ENCODE assay signal across 8 cellular contexts in genomic region chr19:41350735-41351338, GRCh38. TPM values are rescaled to one million over a fixed set of nuclear protein-coding genes. Genes with fewer than 3 reads are reported as not detected.
DNase-seq lines count a peak whose midpoint lies in the region; ATAC-seq, FAIRE-seq and TF ChIP-seq lines count a peak whose summit lies in the region.

No MANE protein-coding gene starts in this region.

- peak; percentile 34 for DNase-seq in EL
- peak; percentile 30 for DNase-seq in HT-29 (ENCODE audit: low spot score)
- DNase-seq in K562 (ENCODE audit: extremely low read depth in 1 of 4, low spot score in 3 of 4), result peak; percentile 67 to 91 (median 78)
- DNase-seq in lower leg skin (ENCODE audit: low spot score in 2 of 2), result no peak
- no peak for DNase-seq in aorta
- DNase-seq in middle frontal gyrus (ENCODE audit: extremely low spot score, low spot score), result no peak
- DNase-seq in urothelium cell line (ENCODE audit: low spot score), result no peak
- no peak for DNase-seq in SK-N-DZ (ENCODE audit: low spot score)

- peaks cover 17% of the 10 kb centered on the region for H4K20me1 ChIP-seq in K562 (replicated peaks; ENCODE audit: control insufficient read depth, insufficient read depth, low read length)

- peaks cover 11 to 44% of the 10 kb centered on the region in 2 experiments for H3K4me1 ChIP-seq in K562 (replicated peaks in 1 of 2; ENCODE audit: control insufficient read depth in 2 of 2, insufficient read depth in 2 of 2, low read length in 2 of 2)
- H3K4me1 ChIP-seq in aorta (ENCODE audit: control insufficient read depth in 1 of 2, insufficient read depth in 2 of 2, low read length in 2 of 2), result no peaks in the 10 kb centered on the region

- H3K79me2 ChIP-seq in K562 (ENCODE audit: control insufficient read depth, insufficient read depth, low read length), result peaks cover 77% of the 10 kb centered on the region

- WGBS in K562 (ENCODE audit: insufficient coverage, low coverage, missing lambda C conversion rate), result under 1% methylated on average over 16 of the region's 22 CpGs
- WGBS in lower leg skin, 2 donors, result 2 to 5% methylated on average over 22 of the region's 22 CpGs
- WGBS in aorta, 2 donors, result 1 to 2% methylated on average over 22 of the region's 22 CpGs

- H3K27ac ChIP-seq in K562 (ENCODE audit: extremely low read depth, low read depth, low read length) (peak overlapping the region; percentile 93), aorta (ENCODE audit: low read depth in 1 of 2, low read length in 2 of 2) (peak overlapping the region in 1 of 2 donors; percentile 16)

- H3K4me2 ChIP-seq in K562 (ENCODE audit: insufficient read depth, low read length), result peak overlapping the region; percentile 100

- TF ChIP-seq POLR2A in K562 (conservative IDR thresholded peaks at IDR 0.05), result peak; percentile 78
- no peak for TF ChIP-seq POLR2A in lower leg skin (IDR thresholded peaks at IDR 0.05)

- H2AFZ ChIP-seq in K562 (ENCODE audit: low read depth, low read length), result peak overlapping the region; percentile 68; the same call in 1 of the 2 replicates

- H3K27me3 ChIP-seq in K562 (ENCODE audit: control insufficient read depth in 2 of 2, insufficient read depth in 2 of 2, low read length in 2 of 2) (no peaks in the 10 kb centered on the region), aorta (ENCODE audit: control insufficient read depth in 1 of 2, insufficient read depth in 2 of 2, low read length in 1 of 2) (no peaks in the 10 kb centered on the region)

- H3K9me3 ChIP-seq in K562 (replicated peaks; ENCODE audit: control insufficient read depth, insufficient read depth, low read depth, low read length), result no peaks in the 10 kb centered on the region
- no peaks in the 10 kb centered on the region for H3K9me3 ChIP-seq in aorta (ENCODE audit: control insufficient read depth, low read length)

- CTCF ChIA-PET in K562 (lab: Yijun Ruan, JAX; ENCODE audit: low intra/inter-chr PET ratio), result no interaction called here

- ATAC-seq in K562 (peak; percentile 58), aorta (ENCODE audit: low FRiP score) (no peak)

- H3K9me1 ChIP-seq in K562 (ENCODE audit: control insufficient read depth, insufficient read depth, low read length), result no peaks in the 10 kb centered on the region

- H3K36me3 ChIP-seq in K562 (ENCODE audit: control insufficient read depth, insufficient read depth, low read length) (peaks cover 50% of the 10 kb centered on the region), aorta (ENCODE audit: control insufficient read depth in 1 of 2, insufficient read depth in 2 of 2, low read length in 1 of 2) (no peaks in the 10 kb centered on the region)

- no peak for TF ChIP-seq RAD21 in K562 (CRISPR knock-in tag; conservative IDR thresholded peaks at IDR 0.05 in 1 of 2, IDR thresholded peaks at IDR 0.05 in 1 of 2)

- H3K9ac ChIP-seq in K562 (ENCODE audit: insufficient read depth in 1 of 2, low read depth in 2 of 2, low read length in 2 of 2), result peak overlapping the region; percentile 85 to 99

- peak overlapping the region; percentile 98 for H3K4me3 ChIP-seq in K562
- peak overlapping the region; percentile 61 for H3K4me3 ChIP-seq in lower leg skin (ENCODE audit: low read depth, poor library complexity, severe bottlenecking)
- peak overlapping the region; percentile 34 to 77 for H3K4me3 ChIP-seq in aorta (ENCODE audit: low read length in 2 of 2)

- intact Hi-C loops in K562 (cut with micrococcal nuclease) (loop anchor here (5.0 kb wide), 2 partner anchors 44 to 89 kb away; partner anchors contain the start of gene HNRNPUL1), lower leg skin (cut with DNase I; ENCODE audit: low total_unique reads) (no loop called here), aorta (cut with DNase I) (loop anchor here in 1 of 2 donors (5.0 kb wide), 2 partner anchors 39 to 76 kb away; partner anchors contain the start of genes B3GNT8 and CCDC97)

- TF ChIP-seq CTCF in K562 (IDR thresholded peaks at IDR 0.05 in 2 of 3, conservative IDR thresholded peaks at IDR 0.05 in 1 of 3; ENCODE audit: insufficient read depth in 2 of 3, low read depth in 1 of 3, low read length in 3 of 3) (no peak), lower leg skin (IDR thresholded peaks at IDR 0.05) (no peak)

- in situ Hi-C loops in K562 (cut with MboI), result no loop called here

- TSS peak; percentile 66 for BruUV-seq in K562 (replicated peaks; lab: Mats Ljungman, UMichigan)

- POLR2A ChIA-PET in K562 (lab: Yijun Ruan, JAX), result interaction anchor here (1.1 to 3.1 kb wide), 9 partner anchors 9 to 147 kb away, joined by 3 to 20 read pairs (median 4); partner anchors contain the start of gene B9D2

- FAIRE-seq in K562 (lab: Jason Lieb, UNC) (peak; percentile 94), urothelium cell line (lab: Jason Lieb, UNC) (no peak)

- peak; percentile 50; the same call in 1 of the 2 replicates for TF ChIP-seq EP300 in K562 (IDR thresholded peaks at IDR 0.05; ENCODE audit: low read length)

RNA-seq across cellular contexts. Expression of gene TGFB1, which starts 2.9 kb away (rescaled TPM):
- total RNA-seq in HT-29 (2014; rRNA removed; shearing (Covaris generic)), result 2.5 and 2.6 TPM in 2 replicates
- total RNA-seq in K562 (2011; cell fraction: chromatin; rRNA removed; ENCODE audit: low replicate concordance), result 64.3 and 157 TPM in 2 replicates
- total RNA-seq in K562 (2011; cell fraction: nucleolus; rRNA removed), result 136 and 144 TPM in 2 replicates
- total RNA-seq in K562 (2011; cell fraction: nucleoplasm; rRNA removed), result 124 and 158 TPM in 2 replicates
- total RNA-seq in K562 (2014; rRNA removed), result 18.6 and 25.8 TPM in 2 replicates
- 10.4 and 12.3 TPM in 2 replicates for total RNA-seq in K562 (2014; rRNA removed; fragmentation: Illumina TruSeq; extraction: Trizol)
- total RNA-seq in K562 (2015; rRNA removed; fragmentation: Illumina TruSeq; extraction: Trizol), result 14.7 and 17.2 TPM in 2 replicates
- 131 and 159 TPM in 2 replicates for total RNA-seq in K562 (2021)
- polyA plus RNA-seq in K562 (2011; rRNA removed), result 11.8 and 13.4 TPM in 2 replicates
- 15.8 and 29.1 TPM in 2 replicates for polyA plus RNA-seq in K562 (2011; cell fraction: cytosol; rRNA removed)
- 32.7 and 67.7 TPM in 2 replicates for polyA plus RNA-seq in K562 (2011; cell fraction: nucleus; rRNA removed)
- 114 and 117 TPM in 2 replicates for polyA plus RNA-seq in K562 (2012)
- polyA plus RNA-seq in K562 (2014; fragmentation: Illumina TruSeq; extraction: Trizol), result 45.7 and 64.4 TPM in 2 replicates
- under 1 TPM; 0.24 to 0.77 TPM for polyA plus RNA-seq in K562 (2014; fragmentation: Nextera tagmentation; extraction: Ambion mirVana)
- polyA plus RNA-seq in K562 (2014; rRNA removed), result 35.2 and 37.8 TPM in 2 replicates
- 8.5 and 9.4 TPM in 2 replicates for polyA minus RNA-seq in K562 (2011; rRNA and poly(A)+ RNA removed)
- polyA minus RNA-seq in K562 (2011; cell fraction: cytosol; rRNA and poly(A)+ RNA removed), result 77.3 and 101 TPM in 2 replicates
- 19.0 and 20.9 TPM in 2 replicates for polyA minus RNA-seq in K562 (2011; cell fraction: nucleus; rRNA and poly(A)+ RNA removed)
- total RNA-seq in lower leg skin, result 10 to 100 TPM; 11.4 to 26.9 (median 22.2) TPM
- total RNA-seq in aorta, result 10 to 100 TPM; 81.6 to 97.5 TPM
- 10 to 100 TPM; 25.4 to 56.6 TPM for polyA plus RNA-seq in aorta
- 6.3 and 8.1 TPM in 2 replicates for polyA plus RNA-seq in SK-N-DZ (2014; cell fraction: cytosol; rRNA removed)
- 1.8 and 9.6 TPM in 2 replicates for polyA plus RNA-seq in SK-N-DZ (2014; cell fraction: nucleus; rRNA removed)

RNA-seq across cellular contexts. Expression of gene B9D2, which starts 13.1 kb away (rescaled TPM):
- 26.9 and 32.1 TPM in 2 replicates for total RNA-seq in HT-29 (2014; rRNA removed; shearing (Covaris generic))
- total RNA-seq in K562 (2011; cell fraction: chromatin; rRNA removed; ENCODE audit: low replicate concordance), result 2.5 and 4.1 TPM in 2 replicates
- total RNA-seq in K562 (2011; cell fraction: nucleolus; rRNA removed), result 2.6 and 4.3 TPM in 2 replicates
- 2.5 and 2.7 TPM in 2 replicates for total RNA-seq in K562 (2011; cell fraction: nucleoplasm; rRNA removed)
- total RNA-seq in K562 (2014; rRNA removed) (3.5 and 6.7 TPM in 2 replicates), K562 (2014; rRNA removed; fragmentation: Illumina TruSeq; extraction: Trizol) (0.54 and 1.6 TPM in 2 replicates), K562 (2015; rRNA removed; fragmentation: Illumina TruSeq; extraction: Trizol) (5.2 and 5.5 TPM in 2 replicates), K562 (2021) (6.0 and 6.9 TPM in 2 replicates), lower leg skin (1 to 10 TPM; 1.7 to 3.7 (median 2.5) TPM), aorta (1 to 10 TPM; 4.1 to 5.6 TPM)
- polyA plus RNA-seq in K562 (2011; rRNA removed) (2.8 and 5.8 TPM in 2 replicates), K562 (2014; fragmentation: Illumina TruSeq; extraction: Trizol) (2.2 and 3.4 TPM in 2 replicates), K562 (2014; fragmentation: Nextera tagmentation; extraction: Ambion mirVana) (1 to 10 TPM in 1 of 2 experiments, under 1 TPM in 1; 0.83 to 1.4 TPM), K562 (2014; rRNA removed) (3.4 and 3.5 TPM in 2 replicates), aorta (10 to 100 TPM in 1 of 2 donors, 1 to 10 TPM in 1; 1.6 to 13.5 TPM)
- 5.3 and 10.7 TPM in 2 replicates for polyA plus RNA-seq in K562 (2011; cell fraction: cytosol; rRNA removed)
- polyA plus RNA-seq in K562 (2011; cell fraction: nucleus; rRNA removed), result 5.0 and 5.1 TPM in 2 replicates
- 9.2 and 11.3 TPM in 2 replicates for polyA plus RNA-seq in K562 (2012)
- 0.69 and 0.84 TPM in 2 replicates for polyA minus RNA-seq in K562 (2011; rRNA and poly(A)+ RNA removed)
- 2.3 and 2.5 TPM in 2 replicates for polyA minus RNA-seq in K562 (2011; cell fraction: cytosol; rRNA and poly(A)+ RNA removed)
- polyA minus RNA-seq in K562 (2011; cell fraction: nucleus; rRNA and poly(A)+ RNA removed), result 1.9 and 2.3 TPM in 2 replicates
- polyA plus RNA-seq in SK-N-DZ (2014; cell fraction: cytosol; rRNA removed), result 6.4 and 15.3 TPM in 2 replicates
- polyA plus RNA-seq in SK-N-DZ (2014; cell fraction: nucleus; rRNA removed), result 5.4 and 8.1 TPM in 2 replicates

RNA-seq across cellular contexts. Expression of gene TMEM91, which starts 25.5 kb away (rescaled TPM):
- total RNA-seq in HT-29 (2014; rRNA removed; shearing (Covaris generic)), result 10.2 and 11.0 TPM in 2 replicates
- total RNA-seq in K562 (2011; cell fraction: chromatin; rRNA removed; ENCODE audit: low replicate concordance), result 24.4 and 50.0 TPM in 2 replicates
- total RNA-seq in K562 (2011; cell fraction: nucleolus; rRNA removed), result 29.5 and 29.9 TPM in 2 replicates
- total RNA-seq in K562 (2011; cell fraction: nucleoplasm; rRNA removed), result 34.4 and 41.6 TPM in 2 replicates
- total RNA-seq in K562 (2014; rRNA removed), result 2.8 and 4.3 TPM in 2 replicates
- total RNA-seq in K562 (2014; rRNA removed; fragmentation: Illumina TruSeq; extraction: Trizol), result 1.5 and 1.6 TPM in 2 replicates
- total RNA-seq in K562 (2015; rRNA removed; fragmentation: Illumina TruSeq; extraction: Trizol), result 1.7 and 1.8 TPM in 2 replicates
- 2.3 and 2.7 TPM in 2 replicates for total RNA-seq in K562 (2021)
- 3.0 and 3.9 TPM in 2 replicates for polyA plus RNA-seq in K562 (2011; rRNA removed)
- polyA plus RNA-seq in K562 (2011; cell fraction: cytosol; rRNA removed), result 2.3 and 3.1 TPM in 2 replicates
- 18.6 and 23.2 TPM in 2 replicates for polyA plus RNA-seq in K562 (2011; cell fraction: nucleus; rRNA removed)
- 2.8 and 6.9 TPM in 2 replicates for polyA plus RNA-seq in K562 (2012)
- 3.0 and 3.1 TPM in 2 replicates for polyA plus RNA-seq in K562 (2014; fragmentation: Illumina TruSeq; extraction: Trizol)
- 1 to 10 TPM; 1.2 to 1.8 TPM for polyA plus RNA-seq in K562 (2014; fragmentation: Nextera tagmentation; extraction: Ambion mirVana)
- 3.1 and 5.2 TPM in 2 replicates for polyA plus RNA-seq in K562 (2014; rRNA removed)
- 1.9 and 2.4 TPM in 2 replicates for polyA minus RNA-seq in K562 (2011; rRNA and poly(A)+ RNA removed)
- polyA minus RNA-seq in K562 (2011; cell fraction: cytosol; rRNA and poly(A)+ RNA removed), result 2.0 and 3.7 TPM in 2 replicates
- 5.4 and 6.3 TPM in 2 replicates for polyA minus RNA-seq in K562 (2011; cell fraction: nucleus; rRNA and poly(A)+ RNA removed)
- 100 to 1,000 TPM in 1 of 4 donors, 10 to 100 TPM in 3; 25.4 to 115 (median 54.9) TPM for total RNA-seq in lower leg skin
- 10 to 100 TPM in 1 of 2 donors, 1 to 10 TPM in 1; 9.5 to 28.2 TPM for total RNA-seq in aorta
- 10 to 100 TPM in 1 of 2 donors, 1 to 10 TPM in 1; 8.9 to 55.8 TPM for polyA plus RNA-seq in aorta
- 0.97 and 2.2 TPM in 2 replicates for polyA plus RNA-seq in SK-N-DZ (2014; cell fraction: cytosol; rRNA removed)
- polyA plus RNA-seq in SK-N-DZ (2014; cell fraction: nucleus; rRNA removed), result 9.4 and 13.1 TPM in 2 replicates

RNA-seq across cellular contexts. Expression of gene CCDC97, which starts 40.9 kb away (rescaled TPM):
- 34.5 and 39.5 TPM in 2 replicates for total RNA-seq in HT-29 (2014; rRNA removed; shearing (Covaris generic))
- 9.7 and 23.9 TPM in 2 replicates for total RNA-seq in K562 (2011; cell fraction: chromatin; rRNA removed; ENCODE audit: low replicate concordance)
- total RNA-seq in K562 (2011; cell fraction: nucleolus; rRNA removed), result 14.2 and 16.3 TPM in 2 replicates
- total RNA-seq in K562 (2011; cell fraction: nucleoplasm; rRNA removed), result 17.3 and 25.1 TPM in 2 replicates
- 8.0 and 10.8 TPM in 2 replicates for total RNA-seq in K562 (2014; rRNA removed)
- 2.2 and 3.3 TPM in 2 replicates for total RNA-seq in K562 (2014; rRNA removed; fragmentation: Illumina TruSeq; extraction: Trizol)
- total RNA-seq in K562 (2015; rRNA removed; fragmentation: Illumina TruSeq; extraction: Trizol), result 5.5 and 7.0 TPM in 2 replicates
- 16.5 and 18.0 TPM in 2 replicates for total RNA-seq in K562 (2021)
- polyA plus RNA-seq in K562 (2011; rRNA removed), result 3.6 and 5.0 TPM in 2 replicates
- polyA plus RNA-seq in K562 (2011; cell fraction: cytosol; rRNA removed), result 6.2 and 8.2 TPM in 2 replicates
- polyA plus RNA-seq in K562 (2011; cell fraction: nucleus; rRNA removed), result 4.3 and 6.3 TPM in 2 replicates
- polyA plus RNA-seq in K562 (2012), result 10.0 and 27.9 TPM in 2 replicates
- polyA plus RNA-seq in K562 (2014; fragmentation: Illumina TruSeq; extraction: Trizol), result 9.8 and 13.2 TPM in 2 replicates
- under 1 TPM; 0.60 to 0.79 TPM for polyA plus RNA-seq in K562 (2014; fragmentation: Nextera tagmentation; extraction: Ambion mirVana)
- 8.8 and 11.3 TPM in 2 replicates for polyA plus RNA-seq in K562 (2014; rRNA removed)
- 3.7 and 4.4 TPM in 2 replicates for polyA minus RNA-seq in K562 (2011; rRNA and poly(A)+ RNA removed)
- 3.2 and 4.2 TPM in 2 replicates for polyA minus RNA-seq in K562 (2011; cell fraction: cytosol; rRNA and poly(A)+ RNA removed)
- 6.8 and 8.3 TPM in 2 replicates for polyA minus RNA-seq in K562 (2011; cell fraction: nucleus; rRNA and poly(A)+ RNA removed)
- 10 to 100 TPM; 11.6 to 19.6 (median 13.7) TPM for total RNA-seq in lower leg skin
- total RNA-seq in aorta, result 10 to 100 TPM; 18.7 to 24.3 TPM
- 10 to 100 TPM in 1 of 2 donors, 1 to 10 TPM in 1; 7.0 to 10.8 TPM for polyA plus RNA-seq in aorta
- 7.1 and 8.5 TPM in 2 replicates for polyA plus RNA-seq in SK-N-DZ (2014; cell fraction: cytosol; rRNA removed)
- 5.3 and 5.6 TPM in 2 replicates for polyA plus RNA-seq in SK-N-DZ (2014; cell fraction: nucleus; rRNA removed)

RNA-seq across cellular contexts. Expression of gene EXOSC5, which starts 46.3 kb away (rescaled TPM):
- 101 and 108 TPM in 2 replicates for total RNA-seq in HT-29 (2014; rRNA removed; shearing (Covaris generic))
- total RNA-seq in K562 (2011; cell fraction: chromatin; rRNA removed; ENCODE audit: low replicate concordance), result 10.4 and 27.0 TPM in 2 replicates
- total RNA-seq in K562 (2011; cell fraction: nucleolus; rRNA removed), result 28.7 and 35.4 TPM in 2 replicates
- 18.0 and 19.2 TPM in 2 replicates for total RNA-seq in K562 (2011; cell fraction: nucleoplasm; rRNA removed)
- 37.8 and 47.1 TPM in 2 replicates for total RNA-seq in K562 (2014; rRNA removed)
- 8.6 and 10.9 TPM in 2 replicates for total RNA-seq in K562 (2014; rRNA removed; fragmentation: Illumina TruSeq; extraction: Trizol)
- 32.5 and 35.0 TPM in 2 replicates for total RNA-seq in K562 (2015; rRNA removed; fragmentation: Illumina TruSeq; extraction: Trizol)
- total RNA-seq in K562 (2021), result 59.7 and 66.0 TPM in 2 replicates
- 43.3 and 53.6 TPM in 2 replicates for polyA plus RNA-seq in K562 (2011; rRNA removed)
- polyA plus RNA-seq in K562 (2011; cell fraction: cytosol; rRNA removed), result 64.2 and 117 TPM in 2 replicates
- 33.3 and 35.8 TPM in 2 replicates for polyA plus RNA-seq in K562 (2011; cell fraction: nucleus; rRNA removed)
- polyA plus RNA-seq in K562 (2012), result 51.8 and 96.9 TPM in 2 replicates
- polyA plus RNA-seq in K562 (2014; fragmentation: Illumina TruSeq; extraction: Trizol), result 22.3 and 47.3 TPM in 2 replicates
- 10 to 100 TPM; 15.1 to 41.8 TPM for polyA plus RNA-seq in K562 (2014; fragmentation: Nextera tagmentation; extraction: Ambion mirVana)
- 75.5 and 76.1 TPM in 2 replicates for polyA plus RNA-seq in K562 (2014; rRNA removed)
- 8.8 and 12.2 TPM in 2 replicates for polyA minus RNA-seq in K562 (2011; rRNA and poly(A)+ RNA removed)
- 19.4 and 42.8 TPM in 2 replicates for polyA minus RNA-seq in K562 (2011; cell fraction: cytosol; rRNA and poly(A)+ RNA removed)
- 10.1 and 11.0 TPM in 2 replicates for polyA minus RNA-seq in K562 (2011; cell fraction: nucleus; rRNA and poly(A)+ RNA removed)
- total RNA-seq in lower leg skin, result 10 to 100 TPM; 28.6 to 34.5 (median 28.9) TPM
- 1 to 10 TPM; 5.5 to 8.7 TPM for total RNA-seq in aorta
- polyA plus RNA-seq in aorta, result 10 to 100 TPM in 1 of 2 donors, 1 to 10 TPM in 1; 9.9 to 15.4 TPM
- 161 and 180 TPM in 2 replicates for polyA plus RNA-seq in SK-N-DZ (2014; cell fraction: cytosol; rRNA removed)
- polyA plus RNA-seq in SK-N-DZ (2014; cell fraction: nucleus; rRNA removed), result 82.3 and 104 TPM in 2 replicates

Comparison
In these comparisons a context has a peak if more than half of its experiments do, and no peak if none do; other contexts are left out.
1. DNase-seq: peak in EL (single experiment), HT-29 (single experiment) and K562 (4 of 4); none in lower leg skin (0 of 2), aorta (0 of 2), middle frontal gyrus (single experiment), urothelium cell line (single experiment) and SK-N-DZ (single experiment).
2. Peak in every context shown above with its lines, with median percentiles within 50 percentile points of each other: H3K4me3 ChIP-seq.